8 cellular contexts compared by ENCODE assay signal in genomic region chr16:720990-721764, GRCh38. TPM values are rescaled to one million over a fixed set of nuclear protein-coding genes. Genes with fewer than 3 reads are reported as not detected.
DNase-seq lines count a peak whose midpoint lies in the region; ATAC-seq lines count a peak whose summit lies in the region.

A gene with protein sequence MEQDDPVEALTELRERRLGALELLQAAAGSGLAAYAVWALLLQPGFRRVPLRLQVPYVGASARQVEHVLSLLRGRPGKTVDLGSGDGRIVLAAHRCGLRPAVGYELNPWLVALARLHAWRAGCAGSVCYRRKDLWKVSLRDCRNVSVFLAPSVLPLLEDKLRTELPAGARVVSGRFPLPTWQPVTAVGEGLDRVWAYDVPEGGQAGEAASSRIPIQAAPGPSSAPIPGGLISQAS (plus strand): TSS chr16:721146. CDS start chr16:721275, 129 bp downstream.

- H3K4me1 Mint-ChIP-seq in activated CD4-positive, alpha-beta T cell treated with anti-CD3 and anti-CD28 coated beads, Interleukin-2, amount 10 ng/mL, durations not matched to agents 24 days and 14 days: peaks cover 3% of the 10 kb centered on the region
- H3K4me1 Mint-ChIP-seq in dendritic cell treated with granulocyte-macrophage colony-stimulating factor and Interleukin-4, amounts not matched to agents 40 ng/mL and 50 ng/mL, for 4 days (ENCODE audit: low read depth): peaks cover 43% of the 10 kb centered on the region

- H3K27ac Mint-ChIP-seq in activated CD4-positive, alpha-beta T cell treated with anti-CD3 and anti-CD28 coated beads, Interleukin-2, amount 10 ng/mL, durations not matched to agents 24 days and 14 days: peak within 1 kb of the TSS; percentile 80
- H3K27ac Mint-ChIP-seq in dendritic cell treated with granulocyte-macrophage colony-stimulating factor and Interleukin-4, amounts not matched to agents 40 ng/mL and 50 ng/mL, for 4 days: peak within 1 kb of the TSS; percentile 78

- H3K36me3 Mint-ChIP-seq in activated CD4-positive, alpha-beta T cell treated with anti-CD3 and anti-CD28 coated beads, Interleukin-2, amount 10 ng/mL, durations not matched to agents 24 days and 14 days (ENCODE audit: low read depth): no peaks in the 10 kb centered on the region
- H3K36me3 Mint-ChIP-seq in dendritic cell treated with granulocyte-macrophage colony-stimulating factor and Interleukin-4, amounts not matched to agents 40 ng/mL and 50 ng/mL, for 4 days (ENCODE audit: low read depth): peaks cover 15% of the 10 kb centered on the region

- DNase-seq in AML-193 (lab: John Stamatoyannopoulos, UW) (peak; percentile 73 to 82), NCI-H446 treated with DMSO at 0.1 percent for 48 hours (lab: John Stamatoyannopoulos, UW) (peak; percentile 42), left lobe of liver (ENCODE audit: low spot score) (peak; percentile 86)
- DNase-seq in activated CD4-positive, alpha-beta T cell treated with anti-CD3 and anti-CD28 coated beads, Interleukin-2, amount 10 ng/mL, durations not matched to agents 24 days and 14 days: peak; percentile 91
- peak; percentile 63 to 69 for DNase-seq in stimulated activated CD4-positive, alpha-beta T cell treated with anti-CD3 and anti-CD28 coated beads, Interleukin-2, amount 100 ng/mL, for 48 hours

- ATAC-seq in GM18907 (IDR thresholded peaks at IDR 0.05; ENCODE audit: unreplicated experiment) (peak; percentile 64), HG03135 (IDR thresholded peaks at IDR 0.05; ENCODE audit: unreplicated experiment) (peak; percentile 64), left lobe of liver (peak; percentile 85)

- H3K4me3 Mint-ChIP-seq in activated CD4-positive, alpha-beta T cell treated with anti-CD3 and anti-CD28 coated beads, Interleukin-2, amount 10 ng/mL, durations not matched to agents 24 days and 14 days: peak within 1 kb of the TSS; percentile 85
- peak within 1 kb of the TSS; percentile 87 for H3K4me3 Mint-ChIP-seq in dendritic cell treated with granulocyte-macrophage colony-stimulating factor and Interleukin-4, amounts not matched to agents 40 ng/mL and 50 ng/mL, for 4 days

- intact Hi-C loops in activated CD4-positive, alpha-beta T cell treated with anti-CD3 and anti-CD28 coated beads, Interleukin-2, amount 10 ng/mL, durations not matched to agents 24 days and 14 days (cut with micrococcal nuclease): no loop called here
- intact Hi-C loops in dendritic cell treated with granulocyte-macrophage colony-stimulating factor and Interleukin-4, amounts not matched to agents 40 ng/mL and 50 ng/mL, for 4 days (cut with micrococcal nuclease): no loop called here

- no peaks in the 10 kb centered on the region for H3K9me3 Mint-ChIP-seq in activated CD4-positive, alpha-beta T cell treated with anti-CD3 and anti-CD28 coated beads, Interleukin-2, amount 10 ng/mL, durations not matched to agents 24 days and 14 days
- no peaks in the 10 kb centered on the region for H3K9me3 Mint-ChIP-seq in dendritic cell treated with granulocyte-macrophage colony-stimulating factor and Interleukin-4, amounts not matched to agents 40 ng/mL and 50 ng/mL, for 4 days

- peaks cover 17% of the 10 kb centered on the region for H3K27me3 Mint-ChIP-seq in activated CD4-positive, alpha-beta T cell treated with anti-CD3 and anti-CD28 coated beads, Interleukin-2, amount 10 ng/mL, durations not matched to agents 24 days and 14 days
- H3K27me3 Mint-ChIP-seq in dendritic cell treated with granulocyte-macrophage colony-stimulating factor and Interleukin-4, amounts not matched to agents 40 ng/mL and 50 ng/mL, for 4 days: peaks cover 50% of the 10 kb centered on the region

RNA-seq across cellular contexts. Expression of the gene that starts here (rescaled TPM):
- total RNA-seq in activated CD4-positive, alpha-beta T cell treated with anti-CD3 and anti-CD28 coated beads, Interleukin-2, amount 10 ng/mL, durations not matched to agents 24 days and 14 days: 38.5 and 56.3 TPM in 2 replicates
- 37.1 TPM for total RNA-seq in left lobe of liver

Comparison
In these comparisons a context has a peak if more than half of its experiments do, and no peak if none do; other contexts are left out.
1. Peak in every context shown above with its lines: DNase-seq and ATAC-seq.